ENCODE assay signal across 8 cellular contexts in the genomic region with DNA sequence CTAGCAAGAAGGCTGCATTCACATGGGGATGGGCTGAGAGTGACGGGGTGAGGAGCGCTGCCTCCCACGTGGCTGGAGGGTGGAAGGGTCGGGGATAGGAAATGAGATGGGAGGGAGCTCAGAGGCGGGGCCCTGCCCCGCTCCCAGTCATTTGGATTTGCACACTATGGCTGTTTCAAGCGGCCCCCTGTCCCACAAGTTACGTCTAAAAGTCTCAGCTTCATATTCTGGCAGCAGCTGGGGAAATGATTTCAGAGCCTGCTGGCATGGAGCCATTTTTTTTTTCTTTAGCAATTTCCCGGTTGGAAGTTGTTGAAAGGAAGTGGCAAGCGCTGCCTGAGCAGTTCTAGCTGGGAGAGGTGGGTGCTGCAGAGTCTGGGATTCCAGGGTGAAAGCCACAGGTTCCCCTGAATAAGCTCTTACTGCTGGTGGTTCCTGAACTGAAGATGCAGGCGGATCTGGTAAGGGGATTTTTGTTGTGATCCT.
DNase-seq lines count a peak whose midpoint lies in the region; ATAC-seq and TF ChIP-seq lines count a peak whose summit lies in the region.

No MANE protein-coding gene starts in this region.

- no peaks in the 10 kb centered on the region for H3K36me3 ChIP-seq in CD8-positive, alpha-beta T cell (ENCODE audit: insufficient read depth, low read length)

- TF ChIP-seq CTCF in HFFc6 (IDR thresholded peaks at IDR 0.05) = 0 out of 2 replicates have a peak, but pooled peaks have one; percentile 1
- TF ChIP-seq CTCF in CD8-positive, alpha-beta T cell (IDR thresholded peaks at IDR 0.05) = no peak

- intact Hi-C loops in CD8-positive, alpha-beta T cell (cut with DNase I, micrococcal nuclease) = no loop called here

- POLR2A ChIA-PET in CD8-positive, alpha-beta T cell (lab: Charles Lee) = no interaction called here

- CTCF ChIA-PET in CD8-positive, alpha-beta T cell (lab: Charles Lee) = interaction anchor here (0.7 to 0.8 kb wide), 2 partner anchors 40 to 94 kb away, joined by 3 to 4 read pairs; no protein-coding TSS in a partner anchor

- H3K27ac ChIP-seq in CD8-positive, alpha-beta T cell (ENCODE audit: low read depth, low read length) = no peak overlapping the region

- no peak for ATAC-seq in CD8-positive, alpha-beta T cell

- H3K9me3 Mint-ChIP-seq in HFFc6 = no peaks in the 10 kb centered on the region
- H3K9me3 Mint-ChIP-seq in CD8-positive, alpha-beta T cell = no peaks in the 10 kb centered on the region

- H3K4me3 ChIP-seq in CD8-positive, alpha-beta T cell (ENCODE audit: low read depth, low read length) = no peak overlapping the region

- H3K4me1 Mint-ChIP-seq in HFFc6 (ENCODE audit: low read depth) = peaks cover 18% of the 10 kb centered on the region
- H3K4me1 Mint-ChIP-seq in CD8-positive, alpha-beta T cell (ENCODE audit: low read depth) = peaks cover 18% of the 10 kb centered on the region

- H3K4me3 Mint-ChIP-seq in HFFc6 = peak overlapping the region; percentile 74
- H3K4me3 Mint-ChIP-seq in CD8-positive, alpha-beta T cell = no peak overlapping the region

- H3K9me3 ChIP-seq in CD8-positive, alpha-beta T cell (ENCODE audit: low read length) = no peaks in the 10 kb centered on the region

- DNase-seq in HFFc6 = no peak
- peak; percentile 84 for DNase-seq in amniotic epithelial cell (ENCODE audit: low read depth)
- peak; percentile 89 for DNase-seq in iris pigment epithelial cell (ENCODE audit: low read depth)
- peak; percentile 76 for DNase-seq in stromal cell of bone marrow (ENCODE audit: low read depth)
- no peak for DNase-seq in stimulated activated CD4-positive, alpha-beta T cell treated with anti-CD3 and anti-CD28 coated beads, Interleukin-2, amount 100 ng/mL, for 24 hours
- DNase-seq in activated gamma-delta T cell (lab: John Stamatoyannopoulos, UW) = no peak
- no peak for DNase-seq in CD8-positive, alpha-beta T cell
- no peak for DNase-seq in UCSD-AML1 (lab: John Stamatoyannopoulos, UW; ENCODE audit: unreplicated experiment)

- H3K36me3 Mint-ChIP-seq in HFFc6 (ENCODE audit: low read depth) = no peaks in the 10 kb centered on the region
- peaks cover 33% of the 10 kb centered on the region for H3K36me3 Mint-ChIP-seq in CD8-positive, alpha-beta T cell

- H3K27me3 Mint-ChIP-seq in HFFc6 (ENCODE audit: insufficient read depth) = peaks cover 2% of the 10 kb centered on the region; the same call in 1 of the 2 replicates
- H3K27me3 Mint-ChIP-seq in CD8-positive, alpha-beta T cell (ENCODE audit: low read depth) = no peaks in the 10 kb centered on the region

- H3K27me3 ChIP-seq in CD8-positive, alpha-beta T cell (ENCODE audit: insufficient read depth, low read length) = no peaks in the 10 kb centered on the region

- H3K27ac Mint-ChIP-seq in HFFc6 = peak overlapping the region; percentile 67
- no peak overlapping the region for H3K27ac Mint-ChIP-seq in CD8-positive, alpha-beta T cell

- no peaks in the 10 kb centered on the region for H3K4me1 ChIP-seq in CD8-positive, alpha-beta T cell (ENCODE audit: insufficient read depth, low read length)

Comparison
In these comparisons a context has a peak if more than half of its experiments do, and no peak if none do; other contexts are left out.
1. DNase-seq: peak in amniotic epithelial cell (single experiment), iris pigment epithelial cell (single experiment) and stromal cell of bone marrow (single experiment); none in HFFc6 (single experiment), stimulated activated CD4-positive, alpha-beta T cell treated with anti-CD3 and anti-CD28 coated beads, Interleukin-2, amount 100 ng/mL, for 24 hours (0 of 2), activated gamma-delta T cell (single experiment), CD8-positive, alpha-beta T cell (0 of 7) and UCSD-AML1 (single experiment).